ENCODE assay signal across 8 cellular contexts in genomic region chr7:88927-89921, GRCh38.
DNase-seq lines count a peak whose midpoint lies in the region; ATAC-seq and TF ChIP-seq lines count a peak whose summit lies in the region.

No MANE protein-coding gene starts in this region.

- peaks cover 0 to 5% of the 10 kb centered on the region in 2 donors for H3K27me3 Mint-ChIP-seq in natural killer cell treated with Interleukin-12 subunit alpha and Interleukin-12 subunit beta and Interleukin-15 and Interleukin-18, amount 100 ng/mL, for 72 hours

- ATAC-seq in natural killer cell treated with Interleukin-12 subunit alpha and Interleukin-12 subunit beta and Interleukin-15 and Interleukin-18, amount 100 ng/mL, for 72 hours = peak; percentile 22 to 49
- ATAC-seq in GM19397 (IDR thresholded peaks at IDR 0.05; ENCODE audit: unreplicated experiment) (no peak), HG02885 (IDR thresholded peaks at IDR 0.05; ENCODE audit: poor library complexity, unreplicated experiment) (no peak)

- DNase-seq in BJ (ENCODE audit: low read depth) = peak; percentile 76
- DNase-seq in MV-4-11 (lab: John Stamatoyannopoulos, UW) = peak; percentile 96
- DNase-seq in ecto neural progenitor cell (ENCODE audit: low spot score) = peak; percentile 48
- DNase-seq in natural killer cell treated with Interleukin-12 subunit alpha and Interleukin-12 subunit beta and Interleukin-15 and Interleukin-18, amount 100 ng/mL, for 72 hours (ENCODE audit: low spot score) = no peak
- no peak for DNase-seq in SHP77 (lab: John Stamatoyannopoulos, UW)
- DNase-seq in NCI-H510A treated with DMSO at 0.1 percent for 48 hours (lab: John Stamatoyannopoulos, UW) = no peak

- no peaks in the 10 kb centered on the region for H3K27me3 ChIP-seq in BJ (ENCODE audit: control insufficient read depth, insufficient read depth, low read length)

- H3K9me3 Mint-ChIP-seq in natural killer cell treated with Interleukin-12 subunit alpha and Interleukin-12 subunit beta and Interleukin-15 and Interleukin-18, amount 100 ng/mL, for 72 hours = no peaks in the 10 kb centered on the region

- POLR2A ChIA-PET in BJ (lab: Charles Lee) = interaction anchor here (0.6 kb wide), 1 partner anchor 124 kb away, joined by 3 read pairs; no protein-coding TSS in a partner anchor

- H3K27ac Mint-ChIP-seq in natural killer cell treated with Interleukin-12 subunit alpha and Interleukin-12 subunit beta and Interleukin-15 and Interleukin-18, amount 100 ng/mL, for 72 hours = no peak overlapping the region

- TF ChIP-seq CTCF in BJ (IDR thresholded peaks at IDR 0.05; ENCODE audit: insufficient read depth, low read depth, low read length) = no peak

- H3K36me3 ChIP-seq in BJ (ENCODE audit: control insufficient read depth, insufficient read depth, low read length) = no peaks in the 10 kb centered on the region

- peaks cover 9 to 10% of the 10 kb centered on the region in 2 donors for H3K4me1 Mint-ChIP-seq in natural killer cell treated with Interleukin-12 subunit alpha and Interleukin-12 subunit beta and Interleukin-15 and Interleukin-18, amount 100 ng/mL, for 72 hours (ENCODE audit: low read depth in 2 of 2)

- H3K4me3 Mint-ChIP-seq in natural killer cell treated with Interleukin-12 subunit alpha and Interleukin-12 subunit beta and Interleukin-15 and Interleukin-18, amount 100 ng/mL, for 72 hours = no peak overlapping the region

- no peaks in the 10 kb centered on the region for H3K36me3 Mint-ChIP-seq in natural killer cell treated with Interleukin-12 subunit alpha and Interleukin-12 subunit beta and Interleukin-15 and Interleukin-18, amount 100 ng/mL, for 72 hours

- no peak overlapping the region for H3K4me3 ChIP-seq in BJ (ENCODE audit: low read depth, low read length)

- CTCF ChIA-PET in BJ (lab: Yijun Ruan, JAX) = interaction anchor here (1.4 to 1.6 kb wide), 3 partner anchors 11 to 103 kb away, joined by 3 to 5 read pairs (median 3); partner anchors contain the start of gene FAM20C

Comparison
In these comparisons a context has a peak if more than half of its experiments do, and no peak if none do; other contexts are left out.
1. DNase-seq: peak in BJ (single experiment), MV-4-11 (single experiment) and ecto neural progenitor cell (single experiment); none in natural killer cell treated with Interleukin-12 subunit alpha and Interleukin-12 subunit beta and Interleukin-15 and Interleukin-18, amount 100 ng/mL, for 72 hours (single experiment), SHP77 (0 of 2) and NCI-H510A treated with DMSO at 0.1 percent for 48 hours (single experiment).
2. ATAC-seq: peak in natural killer cell treated with Interleukin-12 subunit alpha and Interleukin-12 subunit beta and Interleukin-15 and Interleukin-18, amount 100 ng/mL, for 72 hours (2 of 2); none in GM19397 (single experiment) and HG02885 (single experiment).